ENCODE assay signal across 8 cellular contexts in genomic region chr14:70934502-70935134, GRCh38. TPM values are rescaled to one million over a fixed set of nuclear protein-coding genes. Genes with fewer than 3 reads are reported as not detected.
DNase-seq lines count a peak whose midpoint lies in the region; ATAC-seq and TF ChIP-seq lines count a peak whose summit lies in the region.

No MANE protein-coding gene starts in this region.

- peaks cover 44% of the 10 kb centered on the region for H4K20me1 ChIP-seq in hepatocyte (ENCODE audit: insufficient read depth, poor library complexity, severe bottlenecking)

- H3K9ac ChIP-seq in SK-N-MC (ENCODE audit: insufficient read length), result no peak overlapping the region

- DNase-seq in ELR (ENCODE audit: low read depth) (peak; percentile 18), SK-N-MC (ENCODE audit: low read depth, low spot score) (no peak), hepatocyte (ENCODE audit: low spot score) (peak; percentile 38), aorta (no peak), NCI-H524 (lab: John Stamatoyannopoulos, UW) (no peak), pons (ENCODE audit: low spot score) (no peak), midbrain (lab: John Stamatoyannopoulos, UW) (no peak)

- WGBS in hepatocyte (ENCODE audit: low lambda C conversion rate, missing lambda C conversion rate), result 28% methylated on average over 2 of the region's 2 CpGs
- WGBS in aorta, 2 donors, result 8 to 19% methylated on average over 2 of the region's 2 CpGs

- H3K4me1 ChIP-seq in hepatocyte (ENCODE audit: insufficient read depth), result peaks cover 6% of the 10 kb centered on the region
- no peaks in the 10 kb centered on the region for H3K4me1 ChIP-seq in aorta (ENCODE audit: control insufficient read depth in 1 of 2, insufficient read depth in 2 of 2, low read length in 2 of 2)

- peak overlapping the region; percentile 66 for H3K4me2 ChIP-seq in hepatocyte

- H3K36me3 ChIP-seq in SK-N-MC (ENCODE audit: insufficient read depth, low read length), result no peaks in the 10 kb centered on the region
- H3K36me3 ChIP-seq in hepatocyte (replicated peaks; ENCODE audit: insufficient read depth, low read depth), result no peaks in the 10 kb centered on the region
- no peaks in the 10 kb centered on the region for H3K36me3 ChIP-seq in aorta (ENCODE audit: control insufficient read depth in 1 of 2, insufficient read depth in 2 of 2, low read length in 1 of 2)

- peak overlapping the region; percentile 78 for H3K27ac ChIP-seq in SK-N-MC
- peak overlapping the region; percentile 70 for H3K27ac ChIP-seq in hepatocyte
- no peak overlapping the region for H3K27ac ChIP-seq in aorta (ENCODE audit: low read depth in 1 of 2, low read length in 2 of 2)

- H3K27me3 ChIP-seq in hepatocyte, result no peaks in the 10 kb centered on the region
- H3K27me3 ChIP-seq in aorta (ENCODE audit: control insufficient read depth in 1 of 2, insufficient read depth in 2 of 2, low read length in 1 of 2), result no peaks in the 10 kb centered on the region

- H3K9me2 ChIP-seq in hepatocyte (replicated peaks; ENCODE audit: insufficient read depth), result no peaks in the 10 kb centered on the region

- no peak for TF ChIP-seq CTCF in hepatocyte (IDR thresholded peaks at IDR 0.05; ENCODE audit: poor library complexity)

- 0 out of 2 replicates have a peak overlapping the region, but pooled peaks have one; percentile 16 for H3K4me3 ChIP-seq in SK-N-MC
- no peak overlapping the region for H3K4me3 ChIP-seq in hepatocyte
- no peak overlapping the region for H3K4me3 ChIP-seq in aorta (ENCODE audit: low read length in 2 of 2)

- intact Hi-C loops in aorta (cut with DNase I), result no loop called here

- H3K9me3 ChIP-seq in SK-N-MC (ENCODE audit: low read depth, low read length) (peaks cover 3% of the 10 kb centered on the region; the same call in 1 of the 2 replicates), hepatocyte (ENCODE audit: low read depth) (no peaks in the 10 kb centered on the region), aorta (ENCODE audit: control insufficient read depth, low read length) (no peaks in the 10 kb centered on the region)

- no peak overlapping the region for H2AFZ ChIP-seq in hepatocyte

- H3K79me2 ChIP-seq in hepatocyte, result peaks cover 89% of the 10 kb centered on the region

- ATAC-seq in GM21737 (IDR thresholded peaks at IDR 0.05; ENCODE audit: unreplicated experiment) (peak; percentile 69), aorta (ENCODE audit: low FRiP score) (peak; percentile 68)

RNA-seq across cellular contexts. Expression of gene PCNX1, which starts 27.4 kb away (rescaled TPM):
- total RNA-seq in hepatocyte (43.7 and 64.2 TPM in 2 replicates), aorta (10 to 100 TPM; 72.8 to 96.4 TPM)
- polyA plus RNA-seq in hepatocyte (6.9 and 10.0 TPM in 2 replicates), aorta (1 to 10 TPM; 3.4 to 7.9 TPM)

Comparison
In these comparisons a context has a peak if more than half of its experiments do, and no peak if none do; other contexts are left out.
1. DNase-seq: peak in ELR (single experiment) and hepatocyte (single experiment); none in SK-N-MC (single experiment), aorta (0 of 2), NCI-H524 (0 of 2), pons (single experiment) and midbrain (single experiment).
2. H3K27ac ChIP-seq: peak in SK-N-MC (single experiment) and hepatocyte (single experiment); none in aorta (0 of 2).